Comparison of ENCODE assay signal across 17 cellular contexts in genomic region chr15:50084932-50085331, GRCh38. TPM values are rescaled to one million over a fixed set of nuclear protein-coding genes. Genes with fewer than 3 reads are reported as not detected.
"Had no signal": no experiment of that assay in that cellular context is flagged by ENCODE, and none has a peak within 500 bp of the region (broad histone marks: within the 10 kb centered on the region; RNA-seq: fewer than 3 reads in every experiment).

No MANE protein-coding gene starts in this region.

- H3K4me3 Mint-ChIP-seq: activated T-cell treated with anti-CD3 and anti-CD28 coated beads, Interleukin-2, amount 50 U/mL, for 4 hours; memory B cell; naive thymus-derived CD8-positive, alpha-beta T cell had no signal

- H3K36me3 Mint-ChIP-seq: memory B cell had no signal

- H3K9me3 Mint-ChIP-seq: activated T-cell treated with anti-CD3 and anti-CD28 coated beads, Interleukin-2, amount 50 U/mL, for 4 hours had no signal

- H3K27ac Mint-ChIP-seq: memory B cell; naive thymus-derived CD8-positive, alpha-beta T cell had no signal

- H3K4me1 Mint-ChIP-seq: memory B cell had no signal

- ATAC-seq: activated T-cell treated with anti-CD3 and anti-CD28 coated beads, Interleukin-2, amount 50 U/mL, for 4 hours; gastroesophageal sphincter; left colon; naive thymus-derived CD8-positive, alpha-beta T cell; stimulated activated naive CD8-positive, alpha-beta T cell treated with anti-CD3 and anti-CD28 coated beads, Interleukin-15, Interleukin-2, amounts not matched to agents 100 U/mL and 50 U/mL, for 24 hours had no signal

- DNase-seq: activated naive CD4-positive, alpha-beta T cell; activated T-cell treated with anti-CD3 and anti-CD28 coated beads, Interleukin-2, amount 50 U/mL, for 4 hours; amniotic stem cell; brain microvascular endothelial cell; cortex of kidney; left colon; naive thymus-derived CD8-positive, alpha-beta T cell; posterior cingulate gyrus; stimulated activated CD4-positive, alpha-beta T cell treated with anti-CD3 and anti-CD28 coated beads, Interleukin-12 subunit alpha, Interleukin-12 subunit beta, amount 100 ng/mL, for 4 hours; stimulated activated CD4-positive, alpha-beta T cell treated with anti-CD3 and anti-CD28 coated beads, Interleukin-4, amount 100 ng/mL, for 1 hour; stimulated activated naive CD8-positive, alpha-beta T cell treated with anti-CD3 and anti-CD28 coated beads, Interleukin-15, Interleukin-2, amounts not matched to agents 100 U/mL and 50 U/mL, for 24 hours; transverse colon; WERI-Rb-1 had no signal

- H3K27me3 Mint-ChIP-seq: memory B cell had no signal

RNA-seq across cellular contexts. Expression of gene ATP8B4, which starts 34.1 kb away (rescaled TPM):
- total RNA-seq: chondrocyte, endothelial cell of umbilical vein had no signal
